In genomic region chr16:12798846-12799245, GRCh38 we compare ENCODE assay signal across 20 cellular contexts.
"Had no signal": no experiment of that assay in that cellular context is flagged by ENCODE, and none has a peak within 500 bp of the region (broad histone marks: within the 10 kb centered on the region; RNA-seq: fewer than 3 reads in every experiment).

No MANE protein-coding gene starts in this region.

- H3K27me3 ChIP-seq: ascending aorta, right atrium auricular region, testis had no signal

- H3K36me3 ChIP-seq: ascending aorta, right atrium auricular region had no signal

- DNase-seq: activated CD4-positive, alpha-beta T cell treated with anti-CD3 and anti-CD28 coated beads, Interleukin-2, amount 50 U/mL, for 1 hour; activated CD4-positive, CD25-positive, alpha-beta regulatory T cell treated with anti-CD3 and anti-CD28 coated beads, Interleukin-2, amount 50 U/mL, for 72 hours; activated CD8-positive, alpha-beta memory T cell treated with anti-CD3 and anti-CD28 coated beads, Interleukin-2, amount 50 U/mL, for 48 hours; activated effector memory CD4-positive, alpha-beta T cell treated with anti-CD3 and anti-CD28 coated beads, Interleukin-2, amount 50 U/mL, for 16 hours; activated naive CD4-positive, alpha-beta T cell treated with anti-CD3 and anti-CD28 coated beads, Interleukin-2, amount 50 U/mL, for 16 hours; activated T-cell treated with anti-CD3 and anti-CD28 coated beads, Interleukin-2, amount 50 U/mL, for 48 hours; effector memory CD8-positive, alpha-beta T cell; foreskin fibroblast; natural killer cell; nucleus accumbens; posterior cingulate gyrus; small intestine; stimulated activated CD4-positive, alpha-beta T cell treated with anti-CD3 and anti-CD28 coated beads, Interleukin-4, amount 100 ng/mL, for 24 hours; SW 1271; T-helper 2 cell; testis had no signal

- H3K4me3 ChIP-seq: ascending aorta, lung, right atrium auricular region, testis had no signal

- H3K27ac ChIP-seq: right atrium auricular region, testis, VCaP had no signal
